Comparison of ENCODE assay signal across 16 cellular contexts in genomic region chr3:72633101-72633500, GRCh38.
DNase-seq lines count a peak whose midpoint lies in the region; ATAC-seq lines count a peak whose summit lies in the region.
"Had no signal": no experiment of that assay in that cellular context is flagged by ENCODE, and none has a peak within 500 bp of the region (broad histone marks: within the 10 kb centered on the region; RNA-seq: fewer than 3 reads in every experiment).

No MANE protein-coding gene starts in this region.

- no peak for ATAC-seq in activated naive CD4-positive, alpha-beta T cell treated with anti-CD3 and anti-CD28 coated beads, Interleukin-2, amount 50 U/mL, for 72 hours
- ATAC-seq in stimulated activated effector memory CD8-positive, alpha-beta T cell treated with anti-CD3 and anti-CD28 coated beads, Interleukin-12 subunit alpha, Interleukin-12 subunit beta, amount 100 ng/mL, for 72 hours: peak; percentile 2
- ATAC-seq: left ventricle myocardium superior had no signal

- peaks cover 9% of the 10 kb centered on the region for H3K27me3 Mint-ChIP-seq in activated naive CD8-positive, alpha-beta T cell treated with anti-CD3 and anti-CD28 coated beads for 36 hours

- peaks cover 0 to 40% of the 10 kb centered on the region in 2 donors for H3K36me3 Mint-ChIP-seq in activated naive CD4-positive, alpha-beta T cell treated with anti-CD3 and anti-CD28 coated beads, Interleukin-2, amount 50 U/mL, for 72 hours
- no peaks in the 10 kb centered on the region for H3K36me3 Mint-ChIP-seq in activated naive CD8-positive, alpha-beta T cell treated with anti-CD3 and anti-CD28 coated beads for 36 hours
- no peaks in the 10 kb centered on the region for H3K36me3 Mint-ChIP-seq in stimulated activated effector memory CD8-positive, alpha-beta T cell treated with anti-CD3 and anti-CD28 coated beads, Interleukin-12 subunit alpha, Interleukin-12 subunit beta, amount 100 ng/mL, for 72 hours

- peak overlapping the region; percentile 69 to 86 for H3K27ac Mint-ChIP-seq in activated naive CD4-positive, alpha-beta T cell treated with anti-CD3 and anti-CD28 coated beads, Interleukin-2, amount 50 U/mL, for 72 hours
- H3K27ac Mint-ChIP-seq in activated naive CD8-positive, alpha-beta T cell treated with anti-CD3 and anti-CD28 coated beads for 36 hours: peak overlapping the region; percentile 57
- H3K27ac Mint-ChIP-seq in stimulated activated effector memory CD8-positive, alpha-beta T cell treated with anti-CD3 and anti-CD28 coated beads, Interleukin-12 subunit alpha, Interleukin-12 subunit beta, amount 100 ng/mL, for 72 hours: peak overlapping the region; percentile 26

- no peak for DNase-seq in activated naive CD4-positive, alpha-beta T cell treated with anti-CD3 and anti-CD28 coated beads, Interleukin-2, amount 50 U/mL, for 72 hours (ENCODE audit: low spot score in 2 of 2)
- DNase-seq in activated naive CD4-positive, alpha-beta T cell (lab: John Stamatoyannopoulos, UW): no peak
- DNase-seq in HS-5 (ENCODE audit: low read depth) (peak; percentile 62), NCI-H345 (lab: John Stamatoyannopoulos, UW) (no peak), AML-193 (lab: John Stamatoyannopoulos, UW) (no peak)
- no peak for DNase-seq in activated naive CD8-positive, alpha-beta T cell treated with anti-CD3 and anti-CD28 coated beads for 36 hours
- no peak for DNase-seq in stimulated activated effector memory CD8-positive, alpha-beta T cell treated with anti-CD3 and anti-CD28 coated beads, Interleukin-12 subunit alpha, Interleukin-12 subunit beta, amount 100 ng/mL, for 72 hours (ENCODE audit: low spot score in 2 of 2)
- no peak for DNase-seq in effector CD8-positive, alpha-beta T cell (lab: John Stamatoyannopoulos, UW)
- DNase-seq: activated CD4-positive, alpha-beta T cell treated with anti-CD3 and anti-CD28 coated beads for 1 hour; activated T-cell treated with anti-CD3 and anti-CD28 coated beads, Interleukin-2, amount 50 U/mL, for 4 hours; central memory CD4-positive, alpha-beta T cell; left ventricle myocardium superior; NCI-H1105 treated with DMSO at 0.1 percent for 48 hours; NCI-H774; sigmoid colon; uterus had no signal

- H3K9me3 Mint-ChIP-seq in activated naive CD4-positive, alpha-beta T cell treated with anti-CD3 and anti-CD28 coated beads, Interleukin-2, amount 50 U/mL, for 72 hours: peaks cover 7 to 23% of the 10 kb centered on the region in 2 donors
- no peaks in the 10 kb centered on the region for H3K9me3 Mint-ChIP-seq in activated naive CD8-positive, alpha-beta T cell treated with anti-CD3 and anti-CD28 coated beads for 36 hours
- no peaks in the 10 kb centered on the region for H3K9me3 Mint-ChIP-seq in stimulated activated effector memory CD8-positive, alpha-beta T cell treated with anti-CD3 and anti-CD28 coated beads, Interleukin-12 subunit alpha, Interleukin-12 subunit beta, amount 100 ng/mL, for 72 hours

- peaks cover 38% of the 10 kb centered on the region for H3K4me1 Mint-ChIP-seq in activated naive CD8-positive, alpha-beta T cell treated with anti-CD3 and anti-CD28 coated beads for 36 hours
- H3K4me1 Mint-ChIP-seq in stimulated activated effector memory CD8-positive, alpha-beta T cell treated with anti-CD3 and anti-CD28 coated beads, Interleukin-12 subunit alpha, Interleukin-12 subunit beta, amount 100 ng/mL, for 72 hours: peaks cover 50% of the 10 kb centered on the region

- H3K4me3 Mint-ChIP-seq in activated naive CD8-positive, alpha-beta T cell treated with anti-CD3 and anti-CD28 coated beads for 36 hours: no peak overlapping the region
- H3K4me3 Mint-ChIP-seq in stimulated activated effector memory CD8-positive, alpha-beta T cell treated with anti-CD3 and anti-CD28 coated beads, Interleukin-12 subunit alpha, Interleukin-12 subunit beta, amount 100 ng/mL, for 72 hours: peak overlapping the region; percentile 50
- H3K4me3 Mint-ChIP-seq: activated T-cell treated with anti-CD3 and anti-CD28 coated beads, Interleukin-2, amount 50 U/mL, for 4 hours had no signal

Comparison
In these comparisons a context has a peak if more than half of its experiments do, and no peak if none do; other contexts are left out.
1. H3K27ac Mint-ChIP-seq: peak in every context shown above with its lines; median percentile 78 in activated naive CD4-positive, alpha-beta T cell treated with anti-CD3 and anti-CD28 coated beads, Interleukin-2, amount 50 U/mL, for 72 hours; 57 in activated naive CD8-positive, alpha-beta T cell treated with anti-CD3 and anti-CD28 coated beads for 36 hours; 26 in stimulated activated effector memory CD8-positive, alpha-beta T cell treated with anti-CD3 and anti-CD28 coated beads, Interleukin-12 subunit alpha, Interleukin-12 subunit beta, amount 100 ng/mL, for 72 hours.